Comparison of ENCODE assay signal across 1 cellular context in genomic region chr20:46089338-46090094, GRCh38.
TF ChIP-seq lines count a peak whose summit lies in the region.

NCOA5 (minus strand) TSS chr20:46089962; CDS start chr20:46079424, 10,538 bp downstream.

TF ChIP-seq in SK-N-SH, 30 proteins besides CTCF, POLR2A, EP300 and RAD21 (continued from another document):
- TF ChIP-seq PBX3 (IDR thresholded peaks at IDR 0.05): no peak
- 0 out of 2 replicates have a peak, but pooled peaks have one; percentile 55 for TF ChIP-seq ELF1 (IDR thresholded peaks at IDR 0.05)
- TF ChIP-seq SMC3 (IDR thresholded peaks at IDR 0.05; ENCODE audit: low read depth, low read length): no peak
- TF ChIP-seq, protein P1, sequence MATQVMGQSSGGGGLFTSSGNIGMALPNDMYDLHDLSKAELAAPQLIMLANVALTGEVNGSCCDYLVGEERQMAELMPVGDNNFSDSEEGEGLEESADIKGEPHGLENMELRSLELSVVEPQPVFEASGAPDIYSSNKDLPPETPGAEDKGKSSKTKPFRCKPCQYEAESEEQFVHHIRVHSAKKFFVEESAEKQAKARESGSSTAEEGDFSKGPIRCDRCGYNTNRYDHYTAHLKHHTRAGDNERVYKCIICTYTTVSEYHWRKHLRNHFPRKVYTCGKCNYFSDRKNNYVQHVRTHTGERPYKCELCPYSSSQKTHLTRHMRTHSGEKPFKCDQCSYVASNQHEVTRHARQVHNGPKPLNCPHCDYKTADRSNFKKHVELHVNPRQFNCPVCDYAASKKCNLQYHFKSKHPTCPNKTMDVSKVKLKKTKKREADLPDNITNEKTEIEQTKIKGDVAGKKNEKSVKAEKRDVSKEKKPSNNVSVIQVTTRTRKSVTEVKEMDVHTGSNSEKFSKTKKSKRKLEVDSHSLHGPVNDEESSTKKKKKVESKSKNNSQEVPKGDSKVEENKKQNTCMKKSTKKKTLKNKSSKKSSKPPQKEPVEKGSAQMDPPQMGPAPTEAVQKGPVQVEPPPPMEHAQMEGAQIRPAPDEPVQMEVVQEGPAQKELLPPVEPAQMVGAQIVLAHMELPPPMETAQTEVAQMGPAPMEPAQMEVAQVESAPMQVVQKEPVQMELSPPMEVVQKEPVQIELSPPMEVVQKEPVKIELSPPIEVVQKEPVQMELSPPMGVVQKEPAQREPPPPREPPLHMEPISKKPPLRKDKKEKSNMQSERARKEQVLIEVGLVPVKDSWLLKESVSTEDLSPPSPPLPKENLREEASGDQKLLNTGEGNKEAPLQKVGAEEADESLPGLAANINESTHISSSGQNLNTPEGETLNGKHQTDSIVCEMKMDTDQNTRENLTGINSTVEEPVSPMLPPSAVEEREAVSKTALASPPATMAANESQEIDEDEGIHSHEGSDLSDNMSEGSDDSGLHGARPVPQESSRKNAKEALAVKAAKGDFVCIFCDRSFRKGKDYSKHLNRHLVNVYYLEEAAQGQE (IDR thresholded peaks at IDR 0.05; ENCODE audit: low read depth, low read length): peak; percentile 48; the same call in 1 of the 2 replicates
- 0 out of 2 replicates have a peak, but pooled peaks have one; percentile 78 for TF ChIP-seq MAX (IDR thresholded peaks at IDR 0.05; ENCODE audit: low read depth)
- TF ChIP-seq FOSL2 (IDR thresholded peaks at IDR 0.05; ENCODE audit: borderline replicate concordance, low read depth): no peak
- TF ChIP-seq YY1 (IDR thresholded peaks at IDR 0.05; ENCODE audit: low read depth): peak; percentile 93
- TF ChIP-seq RCOR1 (IDR thresholded peaks at IDR 0.05; ENCODE audit: low read length): no peak
- no peak for TF ChIP-seq JUND (IDR thresholded peaks at IDR 0.05)
